ENCODE assay signal across 8 cellular contexts in genomic region chr20:47727170-47727880, GRCh38. TPM values are rescaled to one million over a fixed set of nuclear protein-coding genes. Genes with fewer than 3 reads are reported as not detected.
DNase-seq lines count a peak whose midpoint lies in the region; ATAC-seq and TF ChIP-seq lines count a peak whose summit lies in the region.

No MANE protein-coding gene starts in this region.

- BruUV-seq in Calu3 (replicated peaks; lab: Mats Ljungman, UMichigan) = no TSS peak

- TF ChIP-seq CTCF in Calu3 (IDR thresholded peaks at IDR 0.05; ENCODE audit: unreplicated experiment) = no peak

- intact Hi-C loops in activated CD4-positive, alpha-beta memory T cell treated with anti-CD3 and anti-CD28 coated beads for 36 hours (cut with micrococcal nuclease) = loop anchor here (5.0 kb wide), 1 partner anchor 50 kb away; no protein-coding TSS in a partner anchor
- intact Hi-C loops in head of caudate nucleus (cut with DNase I) = loop anchor here (2.0 to 5.0 kb wide), 2 partner anchors 59 to 890 kb away; no protein-coding TSS in a partner anchor
- intact Hi-C loops in Calu3 (cut with micrococcal nuclease; ENCODE audit: unreplicated experiment) = no loop called here

- no peak overlapping the region for H3K27ac ChIP-seq in SJCRH30

- no peaks in the 10 kb centered on the region for H3K9me3 Mint-ChIP-seq in activated CD4-positive, alpha-beta memory T cell treated with anti-CD3 and anti-CD28 coated beads for 36 hours
- H3K9me3 Mint-ChIP-seq in Calu3 (ENCODE audit: low read depth, unreplicated experiment) = no peaks in the 10 kb centered on the region

- H3K27me3 Mint-ChIP-seq in activated CD4-positive, alpha-beta memory T cell treated with anti-CD3 and anti-CD28 coated beads for 36 hours = no peaks in the 10 kb centered on the region
- H3K27me3 Mint-ChIP-seq in Calu3 (ENCODE audit: unreplicated experiment) = no peaks in the 10 kb centered on the region

- POLR2A ChIA-PET in activated CD4-positive, alpha-beta memory T cell treated with anti-CD3 and anti-CD28 coated beads for 36 hours (lab: Charles Lee) = no interaction called here

- H3K36me3 ChIP-seq in SJCRH30 = peaks cover 20% of the 10 kb centered on the region

- no peaks in the 10 kb centered on the region for H3K36me3 Mint-ChIP-seq in activated CD4-positive, alpha-beta memory T cell treated with anti-CD3 and anti-CD28 coated beads for 36 hours
- peaks cover 11% of the 10 kb centered on the region for H3K36me3 Mint-ChIP-seq in Calu3 (ENCODE audit: insufficient read depth, unreplicated experiment)

- peak overlapping the region; percentile 35 for H3K4me3 ChIP-seq in Jurkat, Clone E6-1 (ENCODE audit: low read length)
- no peak overlapping the region for H3K4me3 ChIP-seq in SJCRH30

- peak overlapping the region; percentile 87 for H3K27ac Mint-ChIP-seq in activated CD4-positive, alpha-beta memory T cell treated with anti-CD3 and anti-CD28 coated beads for 36 hours
- H3K27ac Mint-ChIP-seq in Calu3 (ENCODE audit: unreplicated experiment) = no peak overlapping the region

- peak; percentile 73 for ATAC-seq in GM19328 (IDR thresholded peaks at IDR 0.05; ENCODE audit: unreplicated experiment)

- H3K9me3 ChIP-seq in SJCRH30 (replicated peaks) = no peaks in the 10 kb centered on the region

- H3K4me3 Mint-ChIP-seq in activated CD4-positive, alpha-beta memory T cell treated with anti-CD3 and anti-CD28 coated beads for 36 hours = peak overlapping the region; percentile 61
- H3K4me3 Mint-ChIP-seq in Calu3 (ENCODE audit: low read depth, unreplicated experiment) = no peak overlapping the region

- no peaks in the 10 kb centered on the region for H3K27me3 ChIP-seq in SJCRH30

- peaks cover 22% of the 10 kb centered on the region for H3K4me1 Mint-ChIP-seq in activated CD4-positive, alpha-beta memory T cell treated with anti-CD3 and anti-CD28 coated beads for 36 hours (ENCODE audit: low read depth)
- H3K4me1 Mint-ChIP-seq in Calu3 (ENCODE audit: low read depth, unreplicated experiment) = no peaks in the 10 kb centered on the region

- DNase-seq in Jurkat, Clone E6-1 (ENCODE audit: low read depth, low spot score) = peak; percentile 94
- DNase-seq in activated CD4-positive, alpha-beta memory T cell treated with anti-CD3 and anti-CD28 coated beads for 36 hours = peak; percentile 88
- peak in 28 of 42 donors; percentile 6 to 73 (median 32) for DNase-seq in head of caudate nucleus
- DNase-seq in stimulated activated CD4-positive, alpha-beta T cell treated with anti-CD3 and anti-CD28 coated beads, Interleukin-4, amount 100 ng/mL, for 4 hours = peak; percentile 35 to 56
- no peak for DNase-seq in SJCRH30
- DNase-seq in LoVo (ENCODE audit: low spot score) = no peak
- no peak for DNase-seq in Calu3

- CTCF ChIA-PET in activated CD4-positive, alpha-beta memory T cell treated with anti-CD3 and anti-CD28 coated beads for 36 hours (lab: Charles Lee) = interaction anchor here (0.6 to 3.3 kb wide), 7 partner anchors 11 to 907 kb away, joined by 3 to 19 read pairs (median 3); no protein-coding TSS in a partner anchor
- CTCF ChIA-PET in Calu3 (lab: Charles Lee) = interaction anchor here (2.8 kb wide), 1 partner anchor 17 kb away, joined by 18 read pairs; no protein-coding TSS in a partner anchor

- peaks cover 15% of the 10 kb centered on the region for H3K4me1 ChIP-seq in SJCRH30

RNA-seq across cellular contexts. Expression of gene SULF2, which starts 58.0 kb away (rescaled TPM):
- 0.92 TPM for polyA plus RNA-seq in Jurkat, Clone E6-1 (2012; ENCODE audit: insufficient read depth, insufficient read length)
- under 1 TPM; 0.17 to 0.34 TPM for total RNA-seq in activated CD4-positive, alpha-beta memory T cell treated with anti-CD3 and anti-CD28 coated beads for 36 hours
- total RNA-seq in SJCRH30 (2014; rRNA removed; shearing (Covaris generic)) = 122 and 127 TPM in 2 replicates
- total RNA-seq in Calu3 (2022) = 112 and 120 TPM in 2 replicates

Comparison
In these comparisons a context has a peak if more than half of its experiments do, and no peak if none do; other contexts are left out.
1. DNase-seq: peak in Jurkat, Clone E6-1 (single experiment), activated CD4-positive, alpha-beta memory T cell treated with anti-CD3 and anti-CD28 coated beads for 36 hours (single experiment), head of caudate nucleus (28 of 42) and stimulated activated CD4-positive, alpha-beta T cell treated with anti-CD3 and anti-CD28 coated beads, Interleukin-4, amount 100 ng/mL, for 4 hours (2 of 2); none in SJCRH30 (0 of 2), LoVo (single experiment) and Calu3 (single experiment).
2. RNA of gene SULF2, which starts 58.0 kb away (total RNA-seq): 122 to 127 TPM in SJCRH30 and 112 to 120 TPM in Calu3; 0.17 to 0.34 TPM in activated CD4-positive, alpha-beta memory T cell treated with anti-CD3 and anti-CD28 coated beads for 36 hours; every median in the first group is over 10 times any median in the second.